ENCODE assay signal across 1 cellular context in the genomic region with DNA sequence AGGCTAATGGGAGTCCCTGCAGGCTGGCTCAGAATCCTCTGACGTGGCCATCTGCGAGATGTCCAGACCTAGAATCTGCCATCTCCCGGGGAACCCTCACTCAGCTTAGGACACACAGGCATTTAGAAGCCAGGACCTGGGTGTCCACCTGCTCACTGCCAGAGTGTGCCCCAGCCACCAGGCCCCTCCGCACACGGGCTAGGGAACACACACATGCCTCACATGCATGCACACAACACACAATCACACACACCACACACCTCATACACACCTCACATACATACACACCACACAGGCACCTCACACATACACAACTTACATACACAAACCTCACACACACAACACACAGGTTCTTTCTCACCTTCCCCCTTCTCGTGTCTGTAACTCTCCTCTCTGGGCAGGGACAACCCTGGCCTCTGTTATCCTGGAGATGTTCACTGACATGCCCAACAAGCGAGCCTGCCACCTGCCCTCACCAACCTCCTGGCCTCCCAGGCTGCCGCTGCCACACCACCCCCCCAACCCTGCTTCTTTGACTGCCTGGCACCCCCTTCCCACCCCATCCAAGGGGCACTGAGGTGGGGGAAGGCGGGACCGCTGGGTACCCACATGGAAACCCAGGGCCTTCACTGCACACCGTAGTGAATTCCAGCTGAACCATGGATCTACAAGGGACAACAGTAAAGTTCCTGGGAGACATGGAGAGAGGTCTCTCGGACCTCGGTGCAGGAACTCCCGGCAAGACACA.
TF ChIP-seq lines count a peak whose summit lies in the region.

No MANE protein-coding gene starts in this region.

TF ChIP-seq in IMR-90, 13 proteins besides CTCF, POLR2A, EP300 and RAD21:
- TF ChIP-seq MAFK (IDR thresholded peaks at IDR 0.05; ENCODE audit: low read depth, low read length) (no peak), CEBPB (IDR thresholded peaks at IDR 0.05; ENCODE audit: low read depth, low read length) (no peak), CHD1 (IDR thresholded peaks at IDR 0.05; ENCODE audit: low read depth, low read length) (no peak), RCOR1 (IDR thresholded peaks at IDR 0.05; ENCODE audit: insufficient replicate concordance, low read length) (no peak), SMC3 (IDR thresholded peaks at IDR 0.05; ENCODE audit: low read depth, low read length) (no peak), MAZ (IDR thresholded peaks at IDR 0.05; ENCODE audit: borderline replicate concordance, low read depth, low read length) (no peak), BHLHE40 (IDR thresholded peaks at IDR 0.05; ENCODE audit: low read depth, low read length) (no peak)
